ENCODE assay signal across 13 cellular contexts in the genomic region with DNA sequence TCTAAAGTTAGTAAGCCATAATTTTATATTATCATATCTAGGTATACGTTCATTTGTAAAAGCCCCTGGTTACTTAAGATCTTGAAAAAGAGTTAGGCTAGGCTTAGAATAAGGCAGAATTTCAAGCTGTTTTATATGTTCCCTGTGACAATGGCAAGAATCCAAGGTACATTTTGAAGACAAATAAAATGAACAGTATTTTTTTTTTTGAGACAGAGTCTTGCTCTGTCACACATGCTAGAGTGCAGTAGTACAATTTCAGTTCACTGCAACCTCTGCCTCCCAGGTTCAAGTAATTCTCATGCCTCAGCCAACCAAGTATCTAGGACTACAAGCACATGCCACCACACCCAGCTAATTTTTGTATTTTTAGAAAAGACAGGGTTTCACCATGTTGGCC.
"Had no signal": no experiment of that assay in that cellular context is flagged by ENCODE, and none has a peak within 500 bp of the region (broad histone marks: within the 10 kb centered on the region; RNA-seq: fewer than 3 reads in every experiment).

No MANE protein-coding gene starts in this region.

- H3K27ac Mint-ChIP-seq: activated CD4-positive, alpha-beta memory T cell treated with anti-CD3 and anti-CD28 coated beads for 36 hours; activated naive CD8-positive, alpha-beta T cell treated with anti-CD3 and anti-CD28 coated beads, Interleukin-2, amount 10 ng/mL, durations not matched to agents 7 days and 5 days; natural killer cell; stimulated activated naive CD8-positive, alpha-beta T cell treated with anti-CD3 and anti-CD28 coated beads, Interleukin-15, amount 100 ng/mL, for 72 hours; T-helper 2 cell treated with Interferon-gamma antibody and Interleukin-4, amounts not matched to agents 5 μg/mL and 100 μg/mL, for 36 hours had no signal

- H3K4me1 ChIP-seq: foreskin keratinocyte had no signal

- H3K27me3 ChIP-seq: foreskin keratinocyte had no signal

- ATAC-seq: activated T-cell treated with anti-CD3 and anti-CD28 coated beads, Interleukin-2, amount 50 U/mL, for 4 hours; foreskin keratinocyte; natural killer cell; stimulated activated naive CD8-positive, alpha-beta T cell treated with anti-CD3 and anti-CD28 coated beads, Interleukin-15, amount 100 ng/mL, for 72 hours had no signal

- H3K4me3 Mint-ChIP-seq: activated CD4-positive, alpha-beta memory T cell treated with anti-CD3 and anti-CD28 coated beads for 36 hours; activated naive CD8-positive, alpha-beta T cell treated with anti-CD3 and anti-CD28 coated beads, Interleukin-2, amount 10 ng/mL, durations not matched to agents 7 days and 5 days; activated T-cell treated with anti-CD3 and anti-CD28 coated beads, Interleukin-2, amount 50 U/mL, for 4 hours; natural killer cell; stimulated activated naive CD8-positive, alpha-beta T cell treated with anti-CD3 and anti-CD28 coated beads, Interleukin-15, amount 100 ng/mL, for 72 hours; T-helper 2 cell treated with Interferon-gamma antibody and Interleukin-4, amounts not matched to agents 5 μg/mL and 100 μg/mL, for 36 hours had no signal

- DNase-seq: activated CD4-positive, alpha-beta memory T cell treated with anti-CD3 and anti-CD28 coated beads for 36 hours; activated effector memory CD4-positive, alpha-beta T cell treated with anti-CD3 and anti-CD28 coated beads, Interleukin-2, amount 50 U/mL, for 16 hours; activated naive CD8-positive, alpha-beta T cell treated with anti-CD3 and anti-CD28 coated beads, Interleukin-2, amount 10 ng/mL, durations not matched to agents 7 days and 5 days; activated T-cell treated with anti-CD3 and anti-CD28 coated beads, Interleukin-2, amount 50 U/mL, for 4 hours; aorta; foreskin keratinocyte; kidney; natural killer cell; nucleus accumbens; stimulated activated CD4-positive, alpha-beta T cell treated with anti-CD3 and anti-CD28 coated beads, Interleukin-15, amount 100 ng/mL, for 24 hours; stimulated activated CD4-positive, alpha-beta T cell treated with anti-CD3 and anti-CD28 coated beads, Interleukin-4, amount 100 ng/mL, for 24 hours; stimulated activated naive CD8-positive, alpha-beta T cell treated with anti-CD3 and anti-CD28 coated beads, Interleukin-15, amount 100 ng/mL, for 72 hours had no signal

- H3K27ac ChIP-seq: foreskin keratinocyte had no signal

- H3K36me3 Mint-ChIP-seq: activated CD4-positive, alpha-beta memory T cell treated with anti-CD3 and anti-CD28 coated beads for 36 hours; natural killer cell had no signal

- H3K9me3 Mint-ChIP-seq: activated CD4-positive, alpha-beta memory T cell treated with anti-CD3 and anti-CD28 coated beads for 36 hours; activated naive CD8-positive, alpha-beta T cell treated with anti-CD3 and anti-CD28 coated beads, Interleukin-2, amount 10 ng/mL, durations not matched to agents 7 days and 5 days; activated T-cell treated with anti-CD3 and anti-CD28 coated beads, Interleukin-2, amount 50 U/mL, for 4 hours; natural killer cell; T-helper 2 cell treated with Interferon-gamma antibody and Interleukin-4, amounts not matched to agents 5 μg/mL and 100 μg/mL, for 36 hours had no signal
